ENCODE assay signal across 24 cellular contexts in the genomic region with DNA sequence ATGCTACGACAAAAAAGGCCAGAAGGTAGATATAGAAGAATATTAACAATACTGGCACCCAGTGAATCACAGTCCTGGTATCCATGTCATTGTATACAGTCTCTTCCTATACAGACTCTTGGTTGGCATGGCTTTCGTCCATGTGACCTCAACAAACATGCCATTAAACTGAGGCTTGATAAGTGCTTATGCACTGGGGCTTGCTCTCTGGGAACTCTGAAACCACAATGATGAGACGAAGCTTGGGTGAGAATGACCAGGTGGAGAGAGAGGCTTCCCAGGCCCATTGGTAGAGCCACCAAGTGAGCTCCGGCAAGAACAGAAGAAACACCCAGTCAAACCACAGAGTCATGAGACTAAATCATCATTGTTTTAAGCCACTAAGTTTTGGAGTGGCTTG. TPM values are rescaled to one million over a fixed set of nuclear protein-coding genes. Genes with fewer than 3 reads are reported as not detected.
DNase-seq lines count a peak whose midpoint lies in the region; ATAC-seq, FAIRE-seq and TF ChIP-seq lines count a peak whose summit lies in the region.
"Had no signal": no experiment of that assay in that cellular context is flagged by ENCODE, and none has a peak within 500 bp of the region (broad histone marks: within the 10 kb centered on the region; RNA-seq: fewer than 3 reads in every experiment).

No MANE protein-coding gene starts in this region.

- H3K27ac ChIP-seq in SJSA1 (no peak overlapping the region), foreskin keratinocyte (no peak overlapping the region), thyroid gland (peak overlapping the region in 2 of 3 donors; percentile 56 to 59)
- H3K27ac ChIP-seq: 22Rv1, stomach, tibial nerve, WERI-Rb-1 had no signal

- H3K4me3 ChIP-seq in SJSA1, result no peak overlapping the region
- H3K4me3 ChIP-seq in thyroid gland (replicated peaks in 1 of 3), result no peak overlapping the region
- H3K4me3 ChIP-seq: GM23338, stomach, tibial nerve had no signal

- TF ChIP-seq CTCF in foreskin keratinocyte (conservative IDR thresholded peaks at IDR 0.05) (no peak), thyroid gland (IDR thresholded peaks at IDR 0.05) (no peak)

- no peak for FAIRE-seq in GM12891 (lab: Jason Lieb, UNC)

- peaks cover 10% of the 10 kb centered on the region for H3K36me3 ChIP-seq in SJSA1
- peaks cover 4% of the 10 kb centered on the region in 2 donors for H3K36me3 ChIP-seq in thyroid gland

- no peak for TF ChIP-seq POLR2A in thyroid gland (IDR thresholded peaks at IDR 0.05)
- no peak for TF ChIP-seq POLR2A in GM12891 (IDR thresholded peaks at IDR 0.05; ENCODE audit: low read depth, low read length)

- intact Hi-C loops in thyroid gland (cut with DNase I), result loop anchor here (10.0 kb wide), 1 partner anchor 308 kb away; no protein-coding TSS in a partner anchor

- DNase-seq in DMS53 (lab: John Stamatoyannopoulos, UW) (peak; percentile 45), DMS53 treated with DMSO at 0.1 percent for 48 hours (lab: John Stamatoyannopoulos, UW; ENCODE audit: unreplicated experiment) (no peak), SJSA1 (ENCODE audit: low read depth in 1 of 2, low spot score in 2 of 2) (peak; percentile 44 to 45), foreskin keratinocyte (peak in 1 of 2 donors; percentile 3), thyroid gland (peak; percentile 29 to 38), 8988T (no peak), GM12891 (ENCODE audit: insufficient read length, low spot score) (no peak)
- DNase-seq: activated CD4-positive, alpha-beta T cell treated with anti-CD3 and anti-CD28 coated beads, Interleukin-2, amount 10 ng/mL, durations not matched to agents 7 days and 5 days; activated CD8-positive, alpha-beta memory T cell treated with anti-CD3 and anti-CD28 coated beads, Interleukin-2, amount 10 ng/mL, durations not matched to agents 7 days and 5 days; activated naive CD4-positive, alpha-beta T cell treated with anti-CD3 and anti-CD28 coated beads, Interleukin-2, amount 10 ng/mL, durations not matched to agents 7 days and 5 days; CD4-positive, CD25-positive, alpha-beta regulatory T cell; GF-D8; Karpas-422; left ventricle myocardium superior; NCI-H1092; NCI-H526 treated with DMSO at 0.1 percent for 48 hours; stomach; WERI-Rb-1 had no signal

- peak; percentile 29 for ATAC-seq in foreskin keratinocyte
- ATAC-seq in HG03095 (IDR thresholded peaks at IDR 0.05; ENCODE audit: unreplicated experiment), result no peak
- ATAC-seq: activated CD8-positive, alpha-beta memory T cell treated with anti-CD3 and anti-CD28 coated beads, Interleukin-2, amount 10 ng/mL, durations not matched to agents 7 days and 5 days; GM23338; left ventricle myocardium superior; sciatic nerve; SK-N-SH treated with all-trans-retinoic acid at 6 μM for 48 hours had no signal

- H3K27me3 ChIP-seq in SJSA1 (replicated peaks) (no peaks in the 10 kb centered on the region), foreskin keratinocyte (no peaks in the 10 kb centered on the region), thyroid gland (no peaks in the 10 kb centered on the region)
- H3K27me3 ChIP-seq: stomach, tibial nerve had no signal

- H3K4me1 ChIP-seq in SJSA1 (replicated peaks) (peaks cover 6% of the 10 kb centered on the region), foreskin keratinocyte (no peaks in the 10 kb centered on the region), thyroid gland (no peaks in the 10 kb centered on the region)
- H3K4me1 ChIP-seq: tibial nerve had no signal

- H3K9me3 ChIP-seq in SJSA1 (replicated peaks) (no peaks in the 10 kb centered on the region), thyroid gland (no peaks in the 10 kb centered on the region)
- H3K9me3 ChIP-seq: stomach, tibial nerve had no signal

- 57 to 62% methylated on average over 4 of the region's 4 CpGs for WGBS in thyroid gland, 2 donors

TF ChIP-seq in GM12891, 5 proteins besides CTCF, POLR2A, EP300 and RAD21:
- TF ChIP-seq PAX5 (IDR thresholded peaks at IDR 0.05; ENCODE audit: insufficient read depth, low read length, severe bottlenecking) (no peak), TAF1 (IDR thresholded peaks at IDR 0.05; ENCODE audit: low read depth, low read length) (no peak), SPI1 (IDR thresholded peaks at IDR 0.05; ENCODE audit: low read depth, low read length) (no peak), POLR2AphosphoS5 (IDR thresholded peaks at IDR 0.05; ENCODE audit: low read depth, low read length) (no peak), POU2F2 (IDR thresholded peaks at IDR 0.05; ENCODE audit: low read depth, low read length) (no peak)
TF ChIP-seq in GM12891: peak in this region for 0.

RNA-seq across cellular contexts. Expression of gene PNPLA8, which starts 33.2 kb away (rescaled TPM):
- 25.6 and 27.1 TPM in 2 replicates for total RNA-seq in SJSA1 (2014; rRNA removed; shearing (Covaris generic))
- total RNA-seq in foreskin keratinocyte (16.5 and 17.4 TPM in 2 replicates), thyroid gland (10 to 100 TPM; 42.9 to 62.1 (median 47.2) TPM)
- polyA plus RNA-seq in foreskin keratinocyte, result 5.4 and 7.1 TPM in 2 replicates
- polyA plus RNA-seq in GM12891 (2012; ENCODE audit: low read depth, missing spikeins), result 7.9 TPM

RNA-seq across cellular contexts. Expression of gene NRCAM, which starts 36.5 kb away (rescaled TPM):
- not detected in 2 replicates for total RNA-seq in SJSA1 (2014; rRNA removed; shearing (Covaris generic))
- total RNA-seq in foreskin keratinocyte (8.4 and 20.0 TPM in 2 replicates), thyroid gland (10 to 100 TPM; 10.1 to 19.5 (median 13.0) TPM)
- polyA plus RNA-seq in foreskin keratinocyte, result 3.3 and 8.4 TPM in 2 replicates
- 1.7 TPM for polyA plus RNA-seq in GM12891 (2012; ENCODE audit: low read depth, missing spikeins)
- total RNA-seq: CD4-positive, CD25-positive, alpha-beta regulatory T cell had no signal

Comparison
In these comparisons a context has a peak if more than half of its experiments do, and no peak if none do; other contexts are left out.
1. DNase-seq: peak in DMS53 (single experiment), SJSA1 (2 of 2) and thyroid gland (2 of 2); none in DMS53 treated with DMSO at 0.1 percent for 48 hours (single experiment), 8988T (single experiment) and GM12891 (single experiment).
2. H3K27ac ChIP-seq: peak in thyroid gland (2 of 3); none in SJSA1 (single experiment) and foreskin keratinocyte (single experiment).